ENCODE assay signal across 10 cellular contexts in genomic region chr1:91750398-91750996, GRCh38.
A peak's percentile ranks its signal among the peaks of the same experiment; 100 is the strongest.
DNase-seq lines count a peak whose midpoint lies in the region; ATAC-seq and TF ChIP-seq lines count a peak whose summit lies in the region.
"Had no signal": no experiment of that assay in that cellular context is flagged by ENCODE, and none has a peak within 500 bp of the region (broad histone marks: within the 10 kb centered on the region; RNA-seq: fewer than 3 reads in every experiment).

No MANE protein-coding gene starts in this region.

- H3K27me3 ChIP-seq in colonic mucosa (no peaks in the 10 kb centered on the region), mucosa of rectum (ENCODE audit: control insufficient read depth in 2 of 2, insufficient read depth in 2 of 2, low read length in 2 of 2) (no peaks in the 10 kb centered on the region), thyroid gland (no peaks in the 10 kb centered on the region), SJCRH30 (no peaks in the 10 kb centered on the region)

- H3K4me1 ChIP-seq in colonic mucosa (no peaks in the 10 kb centered on the region), mucosa of rectum (ENCODE audit: control insufficient read depth in 2 of 2, insufficient read depth in 2 of 2, low read length in 2 of 2) (peaks cover 0 to 5% of the 10 kb centered on the region in 2 donors), thyroid gland (peaks cover 19 to 39% of the 10 kb centered on the region in 2 donors), SJCRH30 (peaks cover 13% of the 10 kb centered on the region)

- no peak for TF ChIP-seq POLR2A in thyroid gland (IDR thresholded peaks at IDR 0.05)

- no peak overlapping the region for H3K4me3 ChIP-seq in colonic mucosa
- H3K4me3 ChIP-seq in mucosa of rectum (ENCODE audit: low read length in 2 of 2): no peak overlapping the region
- H3K4me3 ChIP-seq in thyroid gland (replicated peaks in 1 of 3): no peak overlapping the region
- no peak overlapping the region for H3K4me3 ChIP-seq in SJCRH30

- intact Hi-C loops in colonic mucosa (cut with DNase I) (no loop called here), thyroid gland (cut with DNase I) (no loop called here)

- H3K27ac ChIP-seq in colonic mucosa: peak overlapping the region; percentile 19
- peak overlapping the region; percentile 10 to 53 for H3K27ac ChIP-seq in mucosa of rectum (ENCODE audit: low read depth in 2 of 2, low read length in 2 of 2)
- peak overlapping the region; percentile 19 to 69 (median 66) for H3K27ac ChIP-seq in thyroid gland
- no peak overlapping the region for H3K27ac ChIP-seq in SJCRH30
- H3K27ac ChIP-seq: epithelial cell of prostate, WERI-Rb-1 had no signal

- WGBS in thyroid gland, 2 donors: 74 to 82% methylated on average over 4 of the region's 4 CpGs

- H3K9ac ChIP-seq in colonic mucosa (ENCODE audit: low read depth in 2 of 2, low read length in 2 of 2) (no peak overlapping the region), mucosa of rectum (ENCODE audit: low read depth in 1 of 2, low read length in 2 of 2) (no peak overlapping the region)

- ATAC-seq in GM18858 (IDR thresholded peaks at IDR 0.05; ENCODE audit: unreplicated experiment): no peak
- ATAC-seq: naive thymus-derived CD8-positive, alpha-beta T cell had no signal

- H3K36me3 ChIP-seq in colonic mucosa (no peaks in the 10 kb centered on the region), mucosa of rectum (ENCODE audit: control insufficient read depth in 2 of 2, insufficient read depth in 2 of 2, low read length in 2 of 2) (no peaks in the 10 kb centered on the region), thyroid gland (no peaks in the 10 kb centered on the region), SJCRH30 (no peaks in the 10 kb centered on the region)
- H3K36me3 ChIP-seq: WERI-Rb-1 had no signal

- TF ChIP-seq CTCF in colonic mucosa (IDR thresholded peaks at IDR 0.05) (no peak), thyroid gland (IDR thresholded peaks at IDR 0.05) (no peak)

- H3K9me3 ChIP-seq in colonic mucosa: no peaks in the 10 kb centered on the region
- H3K9me3 ChIP-seq in mucosa of rectum (ENCODE audit: control insufficient read depth in 2 of 2, low read length in 2 of 2): no peaks in the 10 kb centered on the region
- H3K9me3 ChIP-seq in thyroid gland: no peaks in the 10 kb centered on the region
- H3K9me3 ChIP-seq in SJCRH30 (replicated peaks): peaks cover 7% of the 10 kb centered on the region; the same call in 1 of the 2 replicates

- DNase-seq in colonic mucosa (no peak), thyroid gland (no peak), COR-L47 (lab: John Stamatoyannopoulos, UW) (no peak), SJCRH30 (no peak)
- DNase-seq: naive thymus-derived CD8-positive, alpha-beta T cell; WERI-Rb-1 had no signal

TF ChIP-seq in PFSK-1, 5 proteins besides CTCF, POLR2A, EP300 and RAD21:
- no peak for TF ChIP-seq TAF1 (IDR thresholded peaks at IDR 0.05; ENCODE audit: borderline replicate concordance, insufficient read depth, low read length)
- peak; percentile 38; the same call in 1 of the 2 replicates for TF ChIP-seq SIN3A (IDR thresholded peaks at IDR 0.05; ENCODE audit: borderline replicate concordance, insufficient read depth, low read length)
